2 cellular contexts compared by ENCODE assay signal in the genomic region with DNA sequence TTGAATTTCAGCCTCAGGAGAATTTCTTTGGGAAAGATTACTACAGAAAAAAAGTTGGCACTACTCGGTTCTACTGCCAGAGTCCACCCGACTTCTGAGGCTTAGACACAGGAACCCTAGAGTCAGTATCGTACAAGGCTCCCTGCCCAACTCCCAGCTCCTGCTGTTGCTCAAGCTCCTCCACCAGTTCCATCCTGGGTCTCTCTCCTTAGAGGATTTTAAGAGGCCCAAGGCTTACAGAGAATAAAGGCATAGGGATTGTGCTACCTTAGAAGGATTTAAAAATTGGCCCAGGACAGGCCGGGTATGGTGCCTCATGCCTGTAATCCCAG.
TF ChIP-seq lines count a peak whose summit lies in the region.

No MANE protein-coding gene starts in this region.

TF ChIP-seq in SK-N-SH, 30 proteins besides CTCF, POLR2A, EP300 and RAD21 (continued from another document):
- no peak for TF ChIP-seq MEF2A (IDR thresholded peaks at IDR 0.05; ENCODE audit: borderline replicate concordance, low read depth)
- TF ChIP-seq MAX (IDR thresholded peaks at IDR 0.05; ENCODE audit: low read depth) = no peak
- no peak for TF ChIP-seq USF2 (IDR thresholded peaks at IDR 0.05; ENCODE audit: borderline replicate concordance, low read depth, low read length)
- no peak for TF ChIP-seq POLR2AphosphoS5 (IDR thresholded peaks at IDR 0.05; ENCODE audit: low read depth, low read length)
- TF ChIP-seq, protein P1, sequence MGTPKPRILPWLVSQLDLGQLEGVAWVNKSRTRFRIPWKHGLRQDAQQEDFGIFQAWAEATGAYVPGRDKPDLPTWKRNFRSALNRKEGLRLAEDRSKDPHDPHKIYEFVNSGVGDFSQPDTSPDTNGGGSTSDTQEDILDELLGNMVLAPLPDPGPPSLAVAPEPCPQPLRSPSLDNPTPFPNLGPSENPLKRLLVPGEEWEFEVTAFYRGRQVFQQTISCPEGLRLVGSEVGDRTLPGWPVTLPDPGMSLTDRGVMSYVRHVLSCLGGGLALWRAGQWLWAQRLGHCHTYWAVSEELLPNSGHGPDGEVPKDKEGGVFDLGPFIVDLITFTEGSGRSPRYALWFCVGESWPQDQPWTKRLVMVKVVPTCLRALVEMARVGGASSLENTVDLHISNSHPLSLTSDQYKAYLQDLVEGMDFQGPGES (IDR thresholded peaks at IDR 0.05; ENCODE audit: low read depth, low read length) = no peak
- TF ChIP-seq NRF1 (IDR thresholded peaks at IDR 0.05; ENCODE audit: low read depth, low read length) = no peak
- no peak for TF ChIP-seq FOXM1 (IDR thresholded peaks at IDR 0.05; ENCODE audit: low read depth)
- TF ChIP-seq SMC3 (IDR thresholded peaks at IDR 0.05; ENCODE audit: low read depth, low read length) = no peak

TF ChIP-seq in SK-N-SH treated with all-trans-retinoic acid at 6 μM for 48 hours, 23 proteins besides CTCF, POLR2A, EP300 and RAD21 (continued from another document):
- TF ChIP-seq, protein P2, sequence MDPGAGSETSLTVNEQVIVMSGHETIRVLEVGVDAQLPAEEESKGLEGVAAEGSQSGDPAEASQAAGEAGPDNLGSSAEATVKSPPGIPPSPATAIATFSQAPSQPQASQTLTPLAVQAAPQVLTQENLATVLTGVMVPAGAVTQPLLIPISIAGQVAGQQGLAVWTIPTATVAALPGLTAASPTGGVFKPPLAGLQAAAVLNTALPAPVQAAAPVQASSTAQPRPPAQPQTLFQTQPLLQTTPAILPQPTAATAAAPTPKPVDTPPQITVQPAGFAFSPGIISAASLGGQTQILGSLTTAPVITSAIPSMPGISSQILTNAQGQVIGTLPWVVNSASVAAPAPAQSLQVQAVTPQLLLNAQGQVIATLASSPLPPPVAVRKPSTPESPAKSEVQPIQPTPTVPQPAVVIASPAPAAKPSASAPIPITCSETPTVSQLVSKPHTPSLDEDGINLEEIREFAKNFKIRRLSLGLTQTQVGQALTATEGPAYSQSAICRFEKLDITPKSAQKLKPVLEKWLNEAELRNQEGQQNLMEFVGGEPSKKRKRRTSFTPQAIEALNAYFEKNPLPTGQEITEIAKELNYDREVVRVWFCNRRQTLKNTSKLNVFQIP (CRISPR knock-in tag; IDR thresholded peaks at IDR 0.05; ENCODE audit: borderline replicate concordance, low read depth) = no peak
- TF ChIP-seq, protein P3, sequence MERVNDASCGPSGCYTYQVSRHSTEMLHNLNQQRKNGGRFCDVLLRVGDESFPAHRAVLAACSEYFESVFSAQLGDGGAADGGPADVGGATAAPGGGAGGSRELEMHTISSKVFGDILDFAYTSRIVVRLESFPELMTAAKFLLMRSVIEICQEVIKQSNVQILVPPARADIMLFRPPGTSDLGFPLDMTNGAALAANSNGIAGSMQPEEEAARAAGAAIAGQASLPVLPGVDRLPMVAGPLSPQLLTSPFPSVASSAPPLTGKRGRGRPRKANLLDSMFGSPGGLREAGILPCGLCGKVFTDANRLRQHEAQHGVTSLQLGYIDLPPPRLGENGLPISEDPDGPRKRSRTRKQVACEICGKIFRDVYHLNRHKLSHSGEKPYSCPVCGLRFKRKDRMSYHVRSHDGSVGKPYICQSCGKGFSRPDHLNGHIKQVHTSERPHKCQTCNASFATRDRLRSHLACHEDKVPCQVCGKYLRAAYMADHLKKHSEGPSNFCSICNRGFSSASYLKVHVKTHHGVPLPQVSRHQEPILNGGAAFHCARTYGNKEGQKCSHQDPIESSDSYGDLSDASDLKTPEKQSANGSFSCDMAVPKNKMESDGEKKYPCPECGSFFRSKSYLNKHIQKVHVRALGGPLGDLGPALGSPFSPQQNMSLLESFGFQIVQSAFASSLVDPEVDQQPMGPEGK (CRISPR knock-in tag; IDR thresholded peaks at IDR 0.05; ENCODE audit: borderline replicate concordance) = no peak
- TF ChIP-seq BACH2 (CRISPR knock-in tag; IDR thresholded peaks at IDR 0.05; ENCODE audit: borderline replicate concordance) (no peak), SNAI2 (CRISPR knock-in tag; IDR thresholded peaks at IDR 0.05) (no peak)
